In genomic region chr10:15504101-15504840, GRCh38 we compare ENCODE assay signal across 16 cellular contexts.
DNase-seq lines count a peak whose midpoint lies in the region; ATAC-seq and TF ChIP-seq lines count a peak whose summit lies in the region.
"Had no signal": no experiment of that assay in that cellular context is flagged by ENCODE, and none has a peak within 500 bp of the region (broad histone marks: within the 10 kb centered on the region; RNA-seq: fewer than 3 reads in every experiment).

No MANE protein-coding gene starts in this region.

- no TSS peak for BruUV-seq in A673 (replicated peaks; lab: Mats Ljungman, UMichigan)

- DNase-seq in A673 (ENCODE audit: low spot score) = peak; percentile 39
- peak; percentile 30 for DNase-seq in GM10266 (ENCODE audit: extremely low spot score)
- DNase-seq in T-helper 2 cell treated with Interferon-gamma antibody and Interleukin-4, amounts not matched to agents 5 μg/mL and 100 μg/mL, for 36 hours (ENCODE audit: low spot score) = peak; percentile 64
- DNase-seq in foreskin fibroblast = peak in 1 of 2 donors; percentile 57
- DNase-seq in effector memory CD8-positive, alpha-beta T cell = no peak
- DNase-seq in globus pallidus (ENCODE audit: low spot score) = no peak
- DNase-seq in 8988T = no peak
- DNase-seq: activated CD4-positive, CD25-positive, alpha-beta regulatory T cell; dorsolateral prefrontal cortex; heart right ventricle; MM.1S; NCI-H2227 treated with DMSO at 0.1 percent for 48 hours had no signal

- peak overlapping the region; percentile 69 for H3K4me3 Mint-ChIP-seq in T-helper 2 cell treated with Interferon-gamma antibody and Interleukin-4, amounts not matched to agents 5 μg/mL and 100 μg/mL, for 36 hours
- H3K4me3 Mint-ChIP-seq in effector memory CD8-positive, alpha-beta T cell = no peak overlapping the region
- H3K4me3 Mint-ChIP-seq: memory B cell had no signal

- H3K4me3 ChIP-seq in A673 (ENCODE audit: low read depth, low read length, poor library complexity, severe bottlenecking) = no peak overlapping the region
- peak overlapping the region; percentile 12 to 47 for H3K4me3 ChIP-seq in foreskin fibroblast (ENCODE audit: low read depth in 1 of 2, low read length in 2 of 2)
- H3K4me3 ChIP-seq: dorsolateral prefrontal cortex, tibial nerve had no signal

- CTCF ChIA-PET in A673 (lab: Charles Lee) = no interaction called here

- peaks cover 10% of the 10 kb centered on the region for H3K27me3 Mint-ChIP-seq in T-helper 2 cell treated with Interferon-gamma antibody and Interleukin-4, amounts not matched to agents 5 μg/mL and 100 μg/mL, for 36 hours (ENCODE audit: low read depth)
- H3K27me3 Mint-ChIP-seq in effector memory CD8-positive, alpha-beta T cell = peaks cover 54 to 61% of the 10 kb centered on the region in 2 donors

- no peak overlapping the region for H3K27ac ChIP-seq in A673 (ENCODE audit: low read depth, low read length, poor library complexity, severe bottlenecking)
- H3K27ac ChIP-seq: dorsolateral prefrontal cortex had no signal

- peaks cover 1% of the 10 kb centered on the region for H3K9me3 Mint-ChIP-seq in T-helper 2 cell treated with Interferon-gamma antibody and Interleukin-4, amounts not matched to agents 5 μg/mL and 100 μg/mL, for 36 hours
- peaks cover 0 to 5% of the 10 kb centered on the region in 2 donors for H3K9me3 Mint-ChIP-seq in effector memory CD8-positive, alpha-beta T cell

- H3K4me1 ChIP-seq in A673 (ENCODE audit: insufficient read depth, low read length, poor library complexity, severe bottlenecking) = no peaks in the 10 kb centered on the region
- H3K4me1 ChIP-seq: tibial nerve had no signal

- H3K27me3 ChIP-seq in A673 (replicated peaks; ENCODE audit: insufficient read depth, low read depth, low read length, poor library complexity) = peaks cover 37% of the 10 kb centered on the region
- H3K27me3 ChIP-seq: tibial nerve had no signal

- H3K27ac Mint-ChIP-seq in T-helper 2 cell treated with Interferon-gamma antibody and Interleukin-4, amounts not matched to agents 5 μg/mL and 100 μg/mL, for 36 hours = peak overlapping the region; percentile 79
- no peak overlapping the region for H3K27ac Mint-ChIP-seq in effector memory CD8-positive, alpha-beta T cell
- H3K27ac Mint-ChIP-seq: memory B cell, progenitor cell of endocrine pancreas had no signal

- POLR2A ChIA-PET in A673 (lab: Charles Lee; ENCODE audit: low non-redundant PET) = no interaction called here

- TF ChIP-seq CTCF in A673 (conservative IDR thresholded peaks at IDR 0.05; ENCODE audit: low read depth, low read length) = no peak
- TF ChIP-seq CTCF in GM10266 (IDR thresholded peaks at IDR 0.05; ENCODE audit: control insufficient read depth, insufficient read depth, low read depth, missing control alignments) = no peak
- no peak for TF ChIP-seq CTCF in foreskin fibroblast (IDR thresholded peaks at IDR 0.05; ENCODE audit: low read depth, low read length)

- H3K9me3 ChIP-seq in A673 (ENCODE audit: low read depth, low read length, poor library complexity, severe bottlenecking) = no peaks in the 10 kb centered on the region

- H3K36me3 ChIP-seq in A673 (ENCODE audit: insufficient read depth, low read length, poor library complexity, severe bottlenecking) = no peaks in the 10 kb centered on the region
- H3K36me3 ChIP-seq: heart right ventricle, tibial nerve had no signal

- H3K36me3 Mint-ChIP-seq in T-helper 2 cell treated with Interferon-gamma antibody and Interleukin-4, amounts not matched to agents 5 μg/mL and 100 μg/mL, for 36 hours (ENCODE audit: low read depth) = peaks cover 3% of the 10 kb centered on the region
- peaks cover 3% of the 10 kb centered on the region for H3K36me3 Mint-ChIP-seq in effector memory CD8-positive, alpha-beta T cell (ENCODE audit: insufficient read depth)
- H3K36me3 Mint-ChIP-seq: memory B cell had no signal

- intact Hi-C loops in A673 (cut with micrococcal nuclease; ENCODE audit: unreplicated experiment) = no loop called here

- H3K4me1 Mint-ChIP-seq in T-helper 2 cell treated with Interferon-gamma antibody and Interleukin-4, amounts not matched to agents 5 μg/mL and 100 μg/mL, for 36 hours (ENCODE audit: low read depth) = peaks cover 30% of the 10 kb centered on the region
- no peaks in the 10 kb centered on the region for H3K4me1 Mint-ChIP-seq in effector memory CD8-positive, alpha-beta T cell (ENCODE audit: low read depth in 2 of 2)
- H3K4me1 Mint-ChIP-seq: memory B cell had no signal

- ATAC-seq in effector memory CD8-positive, alpha-beta T cell (replicated peaks) = no peak
- ATAC-seq in GM18858 (IDR thresholded peaks at IDR 0.05; ENCODE audit: unreplicated experiment) = no peak

Comparison
In these comparisons a context has a peak if more than half of its experiments do, and no peak if none do; other contexts are left out.
1. DNase-seq: peak in A673 (single experiment), GM10266 (single experiment) and T-helper 2 cell treated with Interferon-gamma antibody and Interleukin-4, amounts not matched to agents 5 μg/mL and 100 μg/mL, for 36 hours (single experiment); none in effector memory CD8-positive, alpha-beta T cell (0 of 3), globus pallidus (single experiment) and 8988T (single experiment).